In the genomic region with DNA sequence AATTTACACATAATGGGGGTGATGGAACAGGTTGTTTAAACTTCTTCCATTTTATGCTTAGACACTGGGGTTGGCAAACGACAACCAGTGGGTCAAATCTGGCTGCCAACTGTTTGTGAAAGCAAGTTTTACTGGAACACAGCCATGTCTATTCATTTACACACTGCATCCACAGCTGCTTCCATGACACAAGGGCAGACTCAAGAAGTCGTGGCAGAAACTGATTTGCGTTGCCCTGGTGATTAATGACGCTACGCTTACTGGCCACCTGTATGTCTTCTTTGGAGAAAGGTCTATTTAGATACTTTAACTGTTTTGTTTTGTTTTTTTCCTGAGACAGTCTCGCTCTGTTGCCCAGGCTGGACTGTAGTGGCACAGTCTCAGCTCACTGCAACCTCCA, we compare ENCODE assay signal across 23 cellular contexts. TPM values are rescaled to one million over a fixed set of nuclear protein-coding genes. Genes with fewer than 3 reads are reported as not detected.
DNase-seq lines count a peak whose midpoint lies in the region; ATAC-seq and TF ChIP-seq lines count a peak whose summit lies in the region.
"Had no signal": no experiment of that assay in that cellular context is flagged by ENCODE, and none has a peak within 500 bp of the region (broad histone marks: within the 10 kb centered on the region; RNA-seq: fewer than 3 reads in every experiment).

No MANE protein-coding gene starts in this region.

- peaks cover 69 to 77% (median 75%) of the 10 kb centered on the region in 3 donors for H3K27me3 Mint-ChIP-seq in CD14-positive monocyte (ENCODE audit: low read depth in 3 of 3)

- peaks cover 4 to 8% of the 10 kb centered on the region in 2 donors for H3K36me3 Mint-ChIP-seq in CD14-positive monocyte
- H3K36me3 Mint-ChIP-seq: activated naive CD8-positive, alpha-beta T cell; stimulated activated effector memory CD8-positive, alpha-beta T cell treated with anti-CD3 and anti-CD28 coated beads, Interleukin-12 subunit alpha, Interleukin-12 subunit beta, amount 100 ng/mL, for 72 hours had no signal

- H3K9me3 Mint-ChIP-seq in CD14-positive monocyte = peaks cover 0 to 3% (median 3%) of the 10 kb centered on the region in 7 donors
- H3K9me3 Mint-ChIP-seq: activated T-helper 1 cell treated with anti-CD3 and anti-CD28 coated beads, Interleukin-12 subunit alpha, Interleukin-12 subunit beta, Interleukin-2, Interleukin-4 antibody, amounts not matched to agents 30 ng/mL and 10 ng/mL and 1 ng/mL, durations not matched to agents 14 hours and 24 hours and 36 hours; stimulated activated effector memory CD8-positive, alpha-beta T cell treated with anti-CD3 and anti-CD28 coated beads, Interleukin-12 subunit alpha, Interleukin-12 subunit beta, amount 100 ng/mL, for 72 hours had no signal

- ATAC-seq in left colon (peak; percentile 20), HG03159 (IDR thresholded peaks at IDR 0.05; ENCODE audit: unreplicated experiment) (no peak)
- ATAC-seq: activated CD4-positive, alpha-beta T cell treated with anti-CD3 and anti-CD28 coated beads for 36 hours; left ventricle myocardium superior; sciatic nerve; stimulated activated effector memory CD8-positive, alpha-beta T cell treated with anti-CD3 and anti-CD28 coated beads, Interleukin-12 subunit alpha, Interleukin-12 subunit beta, amount 100 ng/mL, for 72 hours had no signal

- TF ChIP-seq CTCF in CD14-positive monocyte (IDR thresholded peaks at IDR 0.05) = no peak

- peak overlapping the region in 1 of 2 donors; percentile 69 for H3K4me3 Mint-ChIP-seq in CD14-positive monocyte
- H3K4me3 Mint-ChIP-seq: activated CD4-positive, alpha-beta T cell treated with anti-CD3 and anti-CD28 coated beads for 36 hours; activated naive CD8-positive, alpha-beta T cell; activated T-helper 1 cell treated with anti-CD3 and anti-CD28 coated beads, Interleukin-12 subunit alpha, Interleukin-12 subunit beta, Interleukin-2, Interleukin-4 antibody, amounts not matched to agents 30 ng/mL and 10 ng/mL and 1 ng/mL, durations not matched to agents 14 hours and 24 hours and 36 hours; stimulated activated effector memory CD8-positive, alpha-beta T cell treated with anti-CD3 and anti-CD28 coated beads, Interleukin-12 subunit alpha, Interleukin-12 subunit beta, amount 100 ng/mL, for 72 hours had no signal

- no peak overlapping the region for H3K27ac Mint-ChIP-seq in CD14-positive monocyte
- H3K27ac Mint-ChIP-seq: activated CD4-positive, alpha-beta T cell treated with anti-CD3 and anti-CD28 coated beads for 36 hours; activated naive CD8-positive, alpha-beta T cell; activated T-helper 1 cell treated with anti-CD3 and anti-CD28 coated beads, Interleukin-12 subunit alpha, Interleukin-12 subunit beta, Interleukin-2, Interleukin-4 antibody, amounts not matched to agents 30 ng/mL and 10 ng/mL and 1 ng/mL, durations not matched to agents 14 hours and 24 hours and 36 hours; stimulated activated effector memory CD8-positive, alpha-beta T cell treated with anti-CD3 and anti-CD28 coated beads, Interleukin-12 subunit alpha, Interleukin-12 subunit beta, amount 100 ng/mL, for 72 hours had no signal

- H3K4me1 Mint-ChIP-seq in CD14-positive monocyte = peaks cover 33% of the 10 kb centered on the region
- H3K4me1 Mint-ChIP-seq: activated CD4-positive, alpha-beta T cell treated with anti-CD3 and anti-CD28 coated beads for 36 hours; stimulated activated effector memory CD8-positive, alpha-beta T cell treated with anti-CD3 and anti-CD28 coated beads, Interleukin-12 subunit alpha, Interleukin-12 subunit beta, amount 100 ng/mL, for 72 hours had no signal

- intact Hi-C loops in left colon (cut with DNase I, micrococcal nuclease) = no loop called here
- intact Hi-C loops in CD14-positive monocyte (cut with micrococcal nuclease) = loop anchor here in 1 of 2 donors (10.0 kb wide), 1 partner anchor 199 kb away; no protein-coding TSS in a partner anchor

- in situ Hi-C loops in Caki2 (cut with HindIII; ENCODE audit: low pct_unique_long_range_greater_than_20kb, low sequenced_read_pairs) = no loop called here

- DNase-seq in Caki2 (ENCODE audit: low read depth) (peak; percentile 58), NAMALWA (ENCODE audit: low spot score) (peak; percentile 83), NCI-H748 (lab: John Stamatoyannopoulos, UW; ENCODE audit: unreplicated experiment) (peak; percentile 84), left colon (no peak), CD14-positive monocyte (ENCODE audit: low spot score) (no peak), SIG-M5 treated with dmso at 0.1 percent for 504 hours (lab: John Stamatoyannopoulos, UW; ENCODE audit: unreplicated experiment) (no peak)
- no peak for DNase-seq in stimulated activated naive CD4-positive, alpha-beta T cell (lab: John Stamatoyannopoulos, UW)
- DNase-seq: activated CD4-positive, alpha-beta T cell treated with anti-CD3 and anti-CD28 coated beads for 36 hours; Caco-2; GDM1; left ventricle myocardium superior; NCI-H1930 had no signal

RNA-seq across cellular contexts. Expression of a gene that starts 18.9 kb away (rescaled TPM):
- total RNA-seq in Caki2 (2014; rRNA removed; shearing (Covaris generic); ENCODE audit: low replicate concordance) = not detected in 2 replicates
- total RNA-seq in left colon = not detected
- not detected for polyA plus RNA-seq in CD14-positive monocyte
- total RNA-seq: activated CD4-positive, alpha-beta T cell treated with anti-CD3 and anti-CD28 coated beads for 36 hours; activated T-helper 1 cell treated with anti-CD3 and anti-CD28 coated beads, Interleukin-12 subunit alpha, Interleukin-12 subunit beta, Interleukin-2, Interleukin-4 antibody, amounts not matched to agents 30 ng/mL and 10 ng/mL and 1 ng/mL, durations not matched to agents 14 hours and 24 hours and 36 hours; Caco-2; chondrocyte; fibroblast of lung; H4; left ventricle myocardium superior; MCF 10A; omental fat pad; thoracic aorta had no signal
- polyA plus RNA-seq: fibroblast of lung had no signal

RNA-seq across cellular contexts. Expression of a gene that starts 54.9 kb away (rescaled TPM):
- total RNA-seq in Caki2 (2014; rRNA removed; shearing (Covaris generic); ENCODE audit: low replicate concordance) = 0.96 and 1.0 TPM in 2 replicates
- 100 to 1,000 TPM; 214 to 328 TPM for total RNA-seq in left colon
- not detected for polyA plus RNA-seq in CD14-positive monocyte
- total RNA-seq: activated CD4-positive, alpha-beta T cell treated with anti-CD3 and anti-CD28 coated beads for 36 hours; activated T-helper 1 cell treated with anti-CD3 and anti-CD28 coated beads, Interleukin-12 subunit alpha, Interleukin-12 subunit beta, Interleukin-2, Interleukin-4 antibody, amounts not matched to agents 30 ng/mL and 10 ng/mL and 1 ng/mL, durations not matched to agents 14 hours and 24 hours and 36 hours; Caco-2; chondrocyte; MCF 10A had no signal
- polyA plus RNA-seq: fibroblast of lung had no signal

Comparison
In these comparisons a context has a peak if more than half of its experiments do, and no peak if none do; other contexts are left out.
1. DNase-seq: peak in Caki2 (single experiment), NAMALWA (single experiment) and NCI-H748 (single experiment); none in left colon (0 of 2), stimulated activated naive CD4-positive, alpha-beta T cell (0 of 6), CD14-positive monocyte (single experiment) and SIG-M5 treated with dmso at 0.1 percent for 504 hours (single experiment).
2. RNA of a gene that starts 54.9 kb away (total RNA-seq): 214 to 328 TPM in left colon; 0.96 to 1.0 TPM in Caki2; every median in the first group is over 100 times any median in the second.